ENCODE assay signal across 14 cellular contexts in genomic region chr3:129461461-129462146, GRCh38. TPM values are rescaled to one million over a fixed set of nuclear protein-coding genes. Genes with fewer than 3 reads are reported as not detected.
DNase-seq lines count a peak whose midpoint lies in the region; ATAC-seq lines count a peak whose summit lies in the region.
"Had no signal": no experiment of that assay in that cellular context is flagged by ENCODE, and none has a peak within 500 bp of the region (broad histone marks: within the 10 kb centered on the region; RNA-seq: fewer than 3 reads in every experiment).

No MANE protein-coding gene starts in this region.

- DNase-seq in Right ventricle myocardium inferior (ENCODE audit: missing footprints) = peak; percentile 71
- DNase-seq in cardiac septum (ENCODE audit: low spot score) = no peak
- peak; percentile 72 for DNase-seq in left cardiac atrium
- DNase-seq in iPS-NIHi11 (ENCODE audit: low spot score) = no peak
- no peak for DNase-seq in effector memory CD4-positive, alpha-beta T cell
- no peak for DNase-seq in stimulated activated CD4-positive, alpha-beta T cell treated with anti-CD3 and anti-CD28 coated beads, Interleukin-4, amount 100 ng/mL, for 1 hour
- DNase-seq in occipital lobe (lab: John Stamatoyannopoulos, UW) = no peak
- DNase-seq: activated B cell treated with CpG ODN at 0.5 μM for 24 hours; activated T-cell treated with anti-CD3 and anti-CD28 coated beads, Interleukin-2, amount 50 U/mL, for 24 hours; DMS153; NCI-H2081 had no signal

- intact Hi-C loops in Right ventricle myocardium inferior (cut with DNase I) (no loop called here), cardiac septum (cut with DNase I) (no loop called here), left cardiac atrium (cut with DNase I) (loop anchor here in 1 of 2 donors (5.0 kb wide), 1 partner anchor 41 kb away; no protein-coding TSS in a partner anchor)

- H3K27ac ChIP-seq in angular gyrus (ENCODE audit: low read depth, low read length) = peak overlapping the region; percentile 91
- H3K27ac ChIP-seq in effector memory CD4-positive, alpha-beta T cell (ENCODE audit: insufficient read depth, low read length, poor library complexity, severe bottlenecking) = no peak overlapping the region
- H3K27ac ChIP-seq: RWPE1 had no signal

- ATAC-seq in Right ventricle myocardium inferior (peak; percentile 92), left cardiac atrium (peak; percentile 90 to 94)
- ATAC-seq: esophagus mucosa had no signal

- no peaks in the 10 kb centered on the region for H3K27me3 ChIP-seq in effector memory CD4-positive, alpha-beta T cell (replicated peaks; ENCODE audit: control insufficient read depth, insufficient read depth, low read length, poor library complexity, severe bottlenecking)

- H3K4me1 ChIP-seq in effector memory CD4-positive, alpha-beta T cell (ENCODE audit: control insufficient read depth, insufficient read depth, low read length, poor library complexity, severe bottlenecking) = no peaks in the 10 kb centered on the region

- H3K4me3 ChIP-seq in effector memory CD4-positive, alpha-beta T cell (ENCODE audit: insufficient read depth, low read depth, low read length, poor library complexity, severe bottlenecking) = no peak overlapping the region

- H3K36me3 ChIP-seq in effector memory CD4-positive, alpha-beta T cell (ENCODE audit: control insufficient read depth, insufficient read depth, low read length) = no peaks in the 10 kb centered on the region

- H3K9me3 ChIP-seq in effector memory CD4-positive, alpha-beta T cell (ENCODE audit: control insufficient read depth, low read length) = no peaks in the 10 kb centered on the region

RNA-seq across cellular contexts. Expression of gene IFT122, which starts 21.6 kb away (rescaled TPM):
- total RNA-seq in Right ventricle myocardium inferior (19.7 TPM), cardiac septum (11.0 TPM), left cardiac atrium (10 to 100 TPM; 20.2 to 43.4 TPM), occipital lobe (23.7 TPM)

RNA-seq across cellular contexts. Expression of gene MBD4, which starts 21.9 kb away (rescaled TPM):
- total RNA-seq in Right ventricle myocardium inferior (20.2 TPM), cardiac septum (18.2 TPM), left cardiac atrium (10 to 100 TPM; 18.7 to 48.9 TPM), occipital lobe (29.0 TPM)

RNA-seq across cellular contexts. Expression of gene EFCAB12, which starts 33.2 kb away (rescaled TPM):
- total RNA-seq in Right ventricle myocardium inferior (not detected), cardiac septum (0.16 TPM), left cardiac atrium (under 1 TPM; 0.32 to 0.37 TPM), occipital lobe (0.16 TPM)

Comparison
In these comparisons a context has a peak if more than half of its experiments do, and no peak if none do; other contexts are left out.
1. DNase-seq: peak in Right ventricle myocardium inferior (single experiment) and left cardiac atrium (single experiment); none in cardiac septum (single experiment), iPS-NIHi11 (single experiment), effector memory CD4-positive, alpha-beta T cell (0 of 3), stimulated activated CD4-positive, alpha-beta T cell treated with anti-CD3 and anti-CD28 coated beads, Interleukin-4, amount 100 ng/mL, for 1 hour (single experiment) and occipital lobe (single experiment).